ENCODE assay signal across 7 cellular contexts in the genomic region with DNA sequence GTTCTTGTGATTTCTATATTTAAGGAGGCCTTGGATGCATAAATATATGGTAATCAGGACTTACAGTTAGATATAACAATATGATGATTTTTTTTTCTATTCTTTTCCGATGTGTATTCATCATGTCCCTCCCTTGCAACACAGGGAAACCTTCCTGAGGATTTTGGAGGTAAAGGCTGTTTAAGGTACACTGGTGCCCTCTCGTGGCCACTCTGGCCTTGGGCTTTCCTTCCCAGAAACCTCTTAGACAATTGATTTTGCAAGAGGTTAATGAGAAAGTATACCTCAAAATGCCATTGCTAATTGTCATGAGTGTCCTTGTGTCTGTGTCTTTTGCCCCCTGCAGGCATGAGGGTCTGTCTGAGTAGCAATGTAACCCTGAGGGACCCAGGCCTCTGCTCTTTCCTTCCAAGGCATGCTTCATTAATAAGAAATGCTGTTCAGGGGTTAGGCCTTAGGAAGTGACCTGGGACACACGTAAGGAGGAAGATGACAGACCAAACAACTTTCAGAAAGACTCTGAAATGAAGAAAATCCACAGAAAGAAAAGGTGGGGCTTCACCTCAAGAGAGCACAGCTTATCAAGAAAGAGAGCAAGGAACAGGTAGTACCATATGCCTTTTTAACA.
A peak's percentile ranks its signal among the peaks of the same experiment; 100 is the strongest.
DNase-seq lines count a peak whose midpoint lies in the region; ATAC-seq and TF ChIP-seq lines count a peak whose summit lies in the region.

No MANE protein-coding gene starts in this region.

- TF ChIP-seq EP300 in sigmoid colon (IDR thresholded peaks at IDR 0.05), result no peak

- H3K27ac ChIP-seq in right cardiac atrium (ENCODE audit: low read length) (no peak overlapping the region), sigmoid colon (no peak overlapping the region)

- TF ChIP-seq POLR2A in sigmoid colon (IDR thresholded peaks at IDR 0.05), result no peak

- H3K9me3 ChIP-seq in right cardiac atrium (ENCODE audit: control insufficient read depth, low read length) (no peaks in the 10 kb centered on the region), sigmoid colon (no peaks in the 10 kb centered on the region)

- no peaks in the 10 kb centered on the region for H3K36me3 ChIP-seq in sigmoid colon

- H3K4me1 ChIP-seq in right cardiac atrium (ENCODE audit: control insufficient read depth, insufficient read depth, low read length) (no peaks in the 10 kb centered on the region), sigmoid colon (no peaks in the 10 kb centered on the region)

- intact Hi-C loops in right cardiac atrium (cut with DNase I) (loop anchor here (5.0 to 10.0 kb wide), 7 partner anchors 390 to 1293 kb away; a partner anchor contains a TSS), sigmoid colon (cut with DNase I) (loop anchor here (1.0 kb wide), 1 partner anchor 1294 kb away; no protein-coding TSS in a partner anchor)

- DNase-seq in GM04504 (ENCODE audit: low read depth) (peak; percentile 55), LNCaP clone FGC (ENCODE audit: low read depth) (peak; percentile 59), OCI-M2 (lab: John Stamatoyannopoulos, UW; ENCODE audit: unreplicated experiment) (peak; percentile 5), amygdala (lab: John Stamatoyannopoulos, UW) (peak in 51 of 56 donors; percentile 2 to 82 (median 20)), right cardiac atrium (peak; percentile 67 to 89 (median 81)), sigmoid colon (peak; percentile 63)

- peak; percentile 33 to 63 for ATAC-seq in right cardiac atrium
- ATAC-seq in GM18519 (IDR thresholded peaks at IDR 0.05; ENCODE audit: low FRiP score, unreplicated experiment), result no peak

- H3K27me3 ChIP-seq in right cardiac atrium (ENCODE audit: control insufficient read depth, insufficient read depth) (no peaks in the 10 kb centered on the region), sigmoid colon (no peaks in the 10 kb centered on the region)

- H3K4me3 ChIP-seq in LNCaP clone FGC (ENCODE audit: low read depth, low read length), result no peak overlapping the region
- H3K4me3 ChIP-seq in right cardiac atrium (ENCODE audit: low read length), result no peak overlapping the region
- H3K4me3 ChIP-seq in sigmoid colon, result no peak overlapping the region

- 21% methylated on average over 3 of the region's 3 CpGs for WGBS in right cardiac atrium
- WGBS in sigmoid colon, 2 donors, result 24 to 25% methylated on average over 3 of the region's 3 CpGs

- TF ChIP-seq CTCF in LNCaP clone FGC (IDR thresholded peaks at IDR 0.05; ENCODE audit: control insufficient read depth, extremely low read depth, insufficient read depth), result peak; percentile 97
- peak; percentile 32 to 78 (median 53) for TF ChIP-seq CTCF in sigmoid colon (IDR thresholded peaks at IDR 0.05)

Comparison
In these comparisons a context has a peak if more than half of its experiments do, and no peak if none do; other contexts are left out.
1. DNase-seq: peak in every context shown above with its lines; median percentile 81 in right cardiac atrium; 63 in sigmoid colon; 59 in LNCaP clone FGC; 55 in GM04504; 20 in amygdala; 5 in OCI-M2.